ENCODE assay signal across 15 cellular contexts in the genomic region with DNA sequence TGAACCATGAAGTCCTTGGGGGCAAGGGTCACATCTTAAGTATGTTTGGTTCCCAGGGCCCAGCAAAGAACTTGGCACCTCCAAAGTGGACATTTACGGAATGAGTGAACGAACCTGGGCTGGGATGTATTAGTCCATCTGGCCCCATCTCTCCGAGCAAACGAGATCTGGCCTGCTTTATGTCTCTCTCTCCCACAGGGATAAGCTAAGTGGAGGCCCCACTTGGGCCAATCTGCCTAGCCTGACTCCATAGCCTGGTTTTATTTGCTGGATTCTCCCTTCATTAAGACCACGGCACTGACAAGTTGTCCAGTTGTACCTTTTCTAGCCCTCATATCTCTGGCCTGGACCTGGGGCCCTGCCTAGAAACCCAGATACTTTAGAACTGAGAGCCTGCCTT. TPM values are rescaled to one million over a fixed set of nuclear protein-coding genes. Genes with fewer than 3 reads are reported as not detected.
DNase-seq lines count a peak whose midpoint lies in the region; ATAC-seq and TF ChIP-seq lines count a peak whose summit lies in the region.
"Had no signal": no experiment of that assay in that cellular context is flagged by ENCODE, and none has a peak within 500 bp of the region (broad histone marks: within the 10 kb centered on the region; RNA-seq: fewer than 3 reads in every experiment).

No MANE protein-coding gene starts in this region.

- H3K4me1 ChIP-seq in PC-9 (replicated peaks; ENCODE audit: insufficient read depth) (peaks cover 8% of the 10 kb centered on the region), gastroesophageal sphincter (peaks cover 0 to 80% (median 24%) of the 10 kb centered on the region in 3 donors), heart left ventricle (peaks cover 10 to 69% (median 33%) of the 10 kb centered on the region in 12 donors), hepatocyte (ENCODE audit: insufficient read depth) (peaks cover 8% of the 10 kb centered on the region)

- H3K36me3 ChIP-seq in PC-9 (ENCODE audit: low read depth) (no peaks in the 10 kb centered on the region), gastroesophageal sphincter (no peaks in the 10 kb centered on the region), heart left ventricle (no peaks in the 10 kb centered on the region), hepatocyte (replicated peaks; ENCODE audit: insufficient read depth, low read depth) (no peaks in the 10 kb centered on the region)

- H3K9me3 ChIP-seq in PC-9 (ENCODE audit: insufficient read depth, low read depth) = no peaks in the 10 kb centered on the region
- H3K9me3 ChIP-seq in gastroesophageal sphincter = no peaks in the 10 kb centered on the region
- H3K9me3 ChIP-seq in heart left ventricle = no peaks in the 10 kb centered on the region
- H3K9me3 ChIP-seq in hepatocyte (ENCODE audit: low read depth) = no peaks in the 10 kb centered on the region

- H3K4me3 ChIP-seq in PC-9 = no peak overlapping the region
- H3K4me3 ChIP-seq in gastroesophageal sphincter = peak overlapping the region in 1 of 2 donors; percentile 87
- H3K4me3 ChIP-seq in heart left ventricle = peak overlapping the region in 2 of 12 donors; percentile 93 to 98
- H3K4me3 ChIP-seq in hepatocyte = no peak overlapping the region

- H3K4me2 ChIP-seq in PC-9 (no peak overlapping the region), hepatocyte (no peak overlapping the region)

- no peak overlapping the region for H3K27ac Mint-ChIP-seq in stimulated activated effector memory CD8-positive, alpha-beta T cell treated with anti-CD3 and anti-CD28 coated beads, Interleukin-12 subunit alpha, Interleukin-12 subunit beta, amount 100 ng/mL, for 72 hours

- H4K20me1 ChIP-seq in PC-9 (ENCODE audit: insufficient read depth) = peaks cover 7% of the 10 kb centered on the region; the same call in 1 of the 2 replicates
- H4K20me1 ChIP-seq in hepatocyte (ENCODE audit: insufficient read depth, poor library complexity, severe bottlenecking) = no peaks in the 10 kb centered on the region

- POLR2A ChIA-PET in PC-9 (lab: Charles Lee; ENCODE audit: unreplicated experiment) = no interaction called here

- peaks cover 45% of the 10 kb centered on the region for H3K4me1 Mint-ChIP-seq in stimulated activated effector memory CD8-positive, alpha-beta T cell treated with anti-CD3 and anti-CD28 coated beads, Interleukin-12 subunit alpha, Interleukin-12 subunit beta, amount 100 ng/mL, for 72 hours

- H3K79me2 ChIP-seq in PC-9 (ENCODE audit: low read depth) (peaks cover 19% of the 10 kb centered on the region), hepatocyte (peaks cover 31% of the 10 kb centered on the region)

- DNase-seq in DMS 273 (lab: John Stamatoyannopoulos, UW; ENCODE audit: unreplicated experiment) (peak; percentile 25), DMS 273 treated with DMSO at 0.1 percent for 48 hours (lab: John Stamatoyannopoulos, UW) (no peak), PC-9 (no peak), heart left ventricle (no peak), hepatocyte (ENCODE audit: low spot score) (no peak), NCI-H1436 (lab: John Stamatoyannopoulos, UW) (no peak)
- DNase-seq in stimulated activated effector memory CD8-positive, alpha-beta T cell treated with anti-CD3 and anti-CD28 coated beads, Interleukin-12 subunit alpha, Interleukin-12 subunit beta, amount 100 ng/mL, for 72 hours (ENCODE audit: low spot score in 2 of 2) = no peak
- DNase-seq: activated gamma-delta T cell; effector memory CD8-positive, alpha-beta T cell; H7; NCI-H2029 treated with DMSO at 0.1 percent for 48 hours; NCI-H526 treated with DMSO at 0.1 percent for 48 hours; trophoblast cell had no signal

- no peak for TF ChIP-seq EP300 in gastroesophageal sphincter (IDR thresholded peaks at IDR 0.05)

- TF ChIP-seq POLR2A in gastroesophageal sphincter (IDR thresholded peaks at IDR 0.05) (no peak), heart left ventricle (IDR thresholded peaks at IDR 0.05) (no peak)

- H2AFZ ChIP-seq in PC-9 = no peak overlapping the region
- H2AFZ ChIP-seq in hepatocyte = no peak overlapping the region

- CTCF ChIA-PET in PC-9 (lab: Charles Lee) = no interaction called here

- H3K27me3 ChIP-seq in PC-9 (ENCODE audit: insufficient read depth, low read depth) (peaks cover 12% of the 10 kb centered on the region; the same call in 1 of the 2 replicates), gastroesophageal sphincter (no peaks in the 10 kb centered on the region), heart left ventricle (no peaks in the 10 kb centered on the region), hepatocyte (peaks cover 8% of the 10 kb centered on the region)

- H3K36me3 Mint-ChIP-seq in stimulated activated effector memory CD8-positive, alpha-beta T cell treated with anti-CD3 and anti-CD28 coated beads, Interleukin-12 subunit alpha, Interleukin-12 subunit beta, amount 100 ng/mL, for 72 hours = no peaks in the 10 kb centered on the region

- WGBS in gastroesophageal sphincter (ENCODE audit: low coverage in 1 of 2), 2 donors = 84 to 100% methylated on average over 4 to 5 of the region's 5 CpGs
- WGBS in heart left ventricle, 4 donors = 57 to 66% (median 62%) methylated on average over 4 to 5 of the region's 5 CpGs
- 84% methylated on average over 5 of the region's 5 CpGs for WGBS in hepatocyte (ENCODE audit: low lambda C conversion rate, missing lambda C conversion rate)

- ATAC-seq in gastroesophageal sphincter (no peak), heart left ventricle (no peak)
- ATAC-seq in stimulated activated effector memory CD8-positive, alpha-beta T cell treated with anti-CD3 and anti-CD28 coated beads, Interleukin-12 subunit alpha, Interleukin-12 subunit beta, amount 100 ng/mL, for 72 hours = no peak
- ATAC-seq: effector memory CD8-positive, alpha-beta T cell had no signal

- BruUV-seq in PC-9 (replicated peaks; lab: Mats Ljungman, UMichigan) = TSS peak; percentile 16

- intact Hi-C loops in PC-9 (cut with micrococcal nuclease; ENCODE audit: unreplicated experiment) (loop anchor here (10.0 kb wide), 1 partner anchor 396 kb away; no protein-coding TSS in a partner anchor), heart left ventricle (cut with DNase I) (loop anchor here in 7 of 10 donors (10.0 kb wide), 5 partner anchors 364 to 824 kb away; a partner anchor contains a TSS)

- TF ChIP-seq CTCF in PC-9 (conservative IDR thresholded peaks at IDR 0.05) (no peak), gastroesophageal sphincter (IDR thresholded peaks at IDR 0.05) (no peak), heart left ventricle (IDR thresholded peaks at IDR 0.05) (no peak), hepatocyte (IDR thresholded peaks at IDR 0.05; ENCODE audit: poor library complexity) (no peak)

- H3K4me3 Mint-ChIP-seq in stimulated activated effector memory CD8-positive, alpha-beta T cell treated with anti-CD3 and anti-CD28 coated beads, Interleukin-12 subunit alpha, Interleukin-12 subunit beta, amount 100 ng/mL, for 72 hours = peak overlapping the region; percentile 83

- H3K9me2 ChIP-seq in PC-9 (ENCODE audit: insufficient read depth) (no peaks in the 10 kb centered on the region), hepatocyte (replicated peaks; ENCODE audit: insufficient read depth) (no peaks in the 10 kb centered on the region)

- H3F3A ChIP-seq in PC-9 (ENCODE audit: insufficient read depth, low read depth) = 0 out of 2 replicates have a peak, but pooled peaks cover 7% of the 10 kb centered on the region

- no peak overlapping the region for H3K27ac ChIP-seq in PC-9
- H3K27ac ChIP-seq in gastroesophageal sphincter = peak overlapping the region in 3 of 4 donors; percentile 3 to 88 (median 88)
- peak overlapping the region in 2 of 12 donors; percentile 3 to 91 for H3K27ac ChIP-seq in heart left ventricle
- H3K27ac ChIP-seq in hepatocyte = no peak overlapping the region
- H3K27ac ChIP-seq: 22Rv1 had no signal

- no peaks in the 10 kb centered on the region for H3K9me3 Mint-ChIP-seq in stimulated activated effector memory CD8-positive, alpha-beta T cell treated with anti-CD3 and anti-CD28 coated beads, Interleukin-12 subunit alpha, Interleukin-12 subunit beta, amount 100 ng/mL, for 72 hours
- H3K9me3 Mint-ChIP-seq: effector memory CD8-positive, alpha-beta T cell had no signal

RNA-seq across cellular contexts. Expression of a gene that starts 2.1 kb away (rescaled TPM):
- total RNA-seq in PC-9 (2021) (2.0 and 2.3 TPM in 2 replicates), gastroesophageal sphincter (10 to 100 TPM; 15.1 to 42.6 (median 29.1) TPM), heart left ventricle (10 to 100 TPM in 1 of 9 donors, 1 to 10 TPM in 8; 4.3 to 10.9 (median 7.9) TPM), hepatocyte (6.8 and 7.6 TPM in 2 replicates)
- polyA plus RNA-seq in heart left ventricle (1 to 10 TPM; 2.7 to 9.5 TPM), hepatocyte (5.5 and 7.5 TPM in 2 replicates)

Comparison
In these comparisons a context has a peak if more than half of its experiments do, and no peak if none do; other contexts are left out.
1. H3K27ac ChIP-seq: peak in gastroesophageal sphincter (3 of 4); none in PC-9 (single experiment) and hepatocyte (single experiment).